In genomic region chr1:231990388-231990787, GRCh38 we compare ENCODE assay signal across 29 cellular contexts.
A peak's percentile ranks its signal among the peaks of the same experiment; 100 is the strongest.
DNase-seq lines count a peak whose midpoint lies in the region; ATAC-seq and TF ChIP-seq lines count a peak whose summit lies in the region.
"Had no signal": no experiment of that assay in that cellular context is flagged by ENCODE, and none has a peak within 500 bp of the region (broad histone marks: within the 10 kb centered on the region; RNA-seq: fewer than 3 reads in every experiment).

No MANE protein-coding gene starts in this region.

- ATAC-seq in gastroesophageal sphincter (peak; percentile 60), upper lobe of right lung (peak; percentile 66)
- peak; percentile 72 for ATAC-seq in naive thymus-derived CD4-positive, alpha-beta T cell
- ATAC-seq: activated CD8-positive, alpha-beta T cell treated with anti-CD3 and anti-CD28 coated beads for 36 hours had no signal

- WGBS in gastroesophageal sphincter (ENCODE audit: low coverage in 1 of 2), 2 donors = 36 to 46% methylated on average over 2 to 4 of the region's 5 CpGs

- no peak overlapping the region for H3K4me3 ChIP-seq in gastroesophageal sphincter
- H3K4me3 ChIP-seq in naive thymus-derived CD4-positive, alpha-beta T cell (ENCODE audit: low read length) = no peak overlapping the region
- H3K4me3 ChIP-seq in upper lobe of right lung = no peak overlapping the region
- H3K4me3 ChIP-seq: testis had no signal

- DNase-seq in astrocyte of the hippocampus (ENCODE audit: low read depth, low spot score) = peak; percentile 28
- no peak for DNase-seq in naive thymus-derived CD4-positive, alpha-beta T cell
- no peak for DNase-seq in upper lobe of right lung
- DNase-seq in NCI-H748 treated with DMSO at 0.1 percent for 48 hours (lab: John Stamatoyannopoulos, UW) = no peak
- DNase-seq in ACHN = no peak
- no peak for DNase-seq in NCI-H69 (lab: John Stamatoyannopoulos, UW)
- DNase-seq: activated CD4-positive, alpha-beta T cell treated with anti-CD3 and anti-CD28 coated beads for 1 hour; activated CD8-positive, alpha-beta T cell treated with anti-CD3 and anti-CD28 coated beads for 36 hours; activated effector memory CD4-positive, alpha-beta T cell treated with Interleukin-2 at 50 U/mL for 16 hours; activated naive CD8-positive, alpha-beta T cell treated with anti-CD3 and anti-CD28 coated beads, Interleukin-2, amount 10 ng/mL, durations not matched to agents 7 days and 5 days; activated T-cell treated with anti-CD3 and anti-CD28 coated beads for 4 hours; AML-193; cerebellar nuclear complex; DMS53; effector CD4-positive, alpha-beta T cell; erythroblast; GDM1; kidney; mesenchymal stem cell; NCI-H1105; NCI-H2029; NCI-H226; retina; SIG-M5; stimulated activated CD4-positive, alpha-beta T cell treated with anti-CD3 and anti-CD28 coated beads, Interleukin-4, amount 100 ng/mL, for 24 hours; stimulated activated naive CD4-positive, alpha-beta T cell; testis had no signal

- H3K27ac ChIP-seq in gastroesophageal sphincter = peak overlapping the region in 3 of 4 donors; percentile 5 to 33 (median 22)
- H3K27ac ChIP-seq in naive thymus-derived CD4-positive, alpha-beta T cell (ENCODE audit: low read depth, low read length) = no peak overlapping the region
- H3K27ac ChIP-seq in upper lobe of right lung = no peak overlapping the region
- H3K27ac ChIP-seq: testis had no signal

- in situ Hi-C loops in ACHN (cut with HindIII; ENCODE audit: low pct_ligation_motif_present, low pct_unique_long_range_greater_than_20kb, low sequenced_read_pairs) = no loop called here

- H3K27ac Mint-ChIP-seq in naive thymus-derived CD4-positive, alpha-beta T cell = no peak overlapping the region
- H3K27ac Mint-ChIP-seq: activated CD8-positive, alpha-beta T cell treated with anti-CD3 and anti-CD28 coated beads for 36 hours; activated naive CD8-positive, alpha-beta T cell treated with anti-CD3 and anti-CD28 coated beads, Interleukin-2, amount 10 ng/mL, durations not matched to agents 7 days and 5 days; IgD-negative memory B cell had no signal

- TF ChIP-seq CTCF in gastroesophageal sphincter (IDR thresholded peaks at IDR 0.05) (no peak), upper lobe of right lung (IDR thresholded peaks at IDR 0.05) (no peak)

- H3K36me3 Mint-ChIP-seq in naive thymus-derived CD4-positive, alpha-beta T cell = peaks cover 0 to 52% (median 29%) of the 10 kb centered on the region in 5 donors
- H3K36me3 Mint-ChIP-seq: activated naive CD8-positive, alpha-beta T cell treated with anti-CD3 and anti-CD28 coated beads, Interleukin-2, amount 10 ng/mL, durations not matched to agents 7 days and 5 days; IgD-negative memory B cell had no signal

- no peaks in the 10 kb centered on the region for H3K27me3 Mint-ChIP-seq in naive thymus-derived CD4-positive, alpha-beta T cell
- H3K27me3 Mint-ChIP-seq: activated CD8-positive, alpha-beta T cell treated with anti-CD3 and anti-CD28 coated beads for 36 hours; activated naive CD8-positive, alpha-beta T cell treated with anti-CD3 and anti-CD28 coated beads, Interleukin-2, amount 10 ng/mL, durations not matched to agents 7 days and 5 days; IgD-negative memory B cell had no signal

- POLR2A ChIA-PET in naive thymus-derived CD4-positive, alpha-beta T cell (lab: Charles Lee) = no interaction called here

- H3K27me3 ChIP-seq in gastroesophageal sphincter (no peaks in the 10 kb centered on the region), upper lobe of right lung (no peaks in the 10 kb centered on the region)
- H3K27me3 ChIP-seq in naive thymus-derived CD4-positive, alpha-beta T cell (ENCODE audit: control insufficient read depth in 2 of 2, insufficient read depth in 2 of 2, low read length in 2 of 2) = no peaks in the 10 kb centered on the region
- H3K27me3 ChIP-seq: testis had no signal

- peaks cover 0 to 3% (median 0%) of the 10 kb centered on the region in 11 donors for H3K9me3 Mint-ChIP-seq in naive thymus-derived CD4-positive, alpha-beta T cell
- H3K9me3 Mint-ChIP-seq: activated CD8-positive, alpha-beta T cell treated with anti-CD3 and anti-CD28 coated beads for 36 hours; activated naive CD8-positive, alpha-beta T cell treated with anti-CD3 and anti-CD28 coated beads, Interleukin-2, amount 10 ng/mL, durations not matched to agents 7 days and 5 days; IgD-negative memory B cell had no signal

- H3K36me3 ChIP-seq in gastroesophageal sphincter = no peaks in the 10 kb centered on the region
- no peaks in the 10 kb centered on the region for H3K36me3 ChIP-seq in naive thymus-derived CD4-positive, alpha-beta T cell (ENCODE audit: control insufficient read depth in 2 of 3, insufficient read depth in 3 of 3, low read length in 3 of 3)
- no peaks in the 10 kb centered on the region for H3K36me3 ChIP-seq in upper lobe of right lung

- CTCF ChIA-PET in naive thymus-derived CD4-positive, alpha-beta T cell (lab: Charles Lee) = no interaction called here

- peaks cover 0 to 6% (median 0%) of the 10 kb centered on the region in 7 donors for H3K4me1 Mint-ChIP-seq in naive thymus-derived CD4-positive, alpha-beta T cell
- H3K4me1 Mint-ChIP-seq: activated naive CD8-positive, alpha-beta T cell treated with anti-CD3 and anti-CD28 coated beads, Interleukin-2, amount 10 ng/mL, durations not matched to agents 7 days and 5 days; IgD-negative memory B cell had no signal

- no peak for TF ChIP-seq EP300 in gastroesophageal sphincter (IDR thresholded peaks at IDR 0.05)

- H3K4me3 Mint-ChIP-seq in naive thymus-derived CD4-positive, alpha-beta T cell = no peak overlapping the region
- H3K4me3 Mint-ChIP-seq: activated CD8-positive, alpha-beta T cell treated with anti-CD3 and anti-CD28 coated beads for 36 hours; activated naive CD8-positive, alpha-beta T cell treated with anti-CD3 and anti-CD28 coated beads, Interleukin-2, amount 10 ng/mL, durations not matched to agents 7 days and 5 days; IgD-negative memory B cell had no signal

- H3K9me3 ChIP-seq in gastroesophageal sphincter (no peaks in the 10 kb centered on the region), upper lobe of right lung (no peaks in the 10 kb centered on the region)
- H3K9me3 ChIP-seq in naive thymus-derived CD4-positive, alpha-beta T cell (ENCODE audit: control insufficient read depth in 2 of 3, low read length in 3 of 3) = no peaks in the 10 kb centered on the region
- H3K9me3 ChIP-seq: testis had no signal

- TF ChIP-seq POLR2A in gastroesophageal sphincter (IDR thresholded peaks at IDR 0.05) = no peak

- intact Hi-C loops in naive thymus-derived CD4-positive, alpha-beta T cell (cut with micrococcal nuclease) = no loop called here
- intact Hi-C loops in upper lobe of right lung (cut with DNase I) = no loop called here

- H3K4me1 ChIP-seq in gastroesophageal sphincter = peaks cover 0 to 6% (median 0%) of the 10 kb centered on the region in 3 donors
- H3K4me1 ChIP-seq in naive thymus-derived CD4-positive, alpha-beta T cell (ENCODE audit: control insufficient read depth in 2 of 2, insufficient read depth in 2 of 2, low read length in 2 of 2) = no peaks in the 10 kb centered on the region
- H3K4me1 ChIP-seq in upper lobe of right lung = no peaks in the 10 kb centered on the region
- H3K4me1 ChIP-seq: testis had no signal

Comparison
In these comparisons a context has a peak if more than half of its experiments do, and no peak if none do; other contexts are left out.
1. H3K27ac ChIP-seq: peak in gastroesophageal sphincter (3 of 4); none in naive thymus-derived CD4-positive, alpha-beta T cell (single experiment) and upper lobe of right lung (single experiment).
2. Peak in every context shown above with its lines, with median percentiles within 50 percentile points of each other: ATAC-seq.